In the genomic region with DNA sequence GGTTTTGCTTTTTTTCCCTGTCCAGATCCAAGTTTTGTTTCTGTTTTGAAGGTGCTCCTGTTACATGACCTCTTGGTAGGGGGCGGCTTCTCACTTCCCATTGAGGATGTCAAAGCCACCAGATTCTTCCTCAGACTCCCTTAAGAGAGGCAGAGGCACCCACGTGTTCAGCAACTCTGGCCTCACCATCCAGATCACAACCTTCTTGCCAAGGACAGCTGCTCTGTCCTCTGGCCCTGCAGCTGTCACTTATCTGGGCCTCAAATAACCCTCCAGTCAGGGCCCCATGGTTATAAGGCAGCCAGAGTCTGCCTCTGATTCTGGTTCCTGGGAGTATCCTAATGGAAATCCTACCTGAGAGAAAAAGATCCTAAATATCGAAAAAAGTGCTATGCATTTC, we compare ENCODE assay signal across 23 cellular contexts.
DNase-seq lines count a peak whose midpoint lies in the region; ATAC-seq and TF ChIP-seq lines count a peak whose summit lies in the region.
"Had no signal": no experiment of that assay in that cellular context is flagged by ENCODE, and none has a peak within 500 bp of the region (broad histone marks: within the 10 kb centered on the region; RNA-seq: fewer than 3 reads in every experiment).

No MANE protein-coding gene starts in this region.

- DNase-seq in MV-4-11 (lab: John Stamatoyannopoulos, UW): peak; percentile 40
- DNase-seq in WTC11 (ENCODE audit: low spot score): no peak
- DNase-seq in right cardiac atrium: peak in 1 of 3 donors; percentile 59
- peak; percentile 24 for DNase-seq in putamen (ENCODE audit: low spot score)
- no peak for DNase-seq in activated naive CD4-positive, alpha-beta T cell treated with anti-CD3 and anti-CD28 coated beads, Interleukin-2, amount 50 U/mL, for 72 hours (ENCODE audit: low spot score in 2 of 2)
- DNase-seq in COR-L47 (lab: John Stamatoyannopoulos, UW): no peak
- no peak for DNase-seq in NCI-H1048 (lab: John Stamatoyannopoulos, UW)
- DNase-seq: CD4-positive, alpha-beta T cell; DMS153; kidney glomerular epithelial cell; mesendoderm; naive B cell; NCI-H1436 treated with DMSO at 0.1 percent for 48 hours; NCI-H524; thyroid gland had no signal

- CTCF ChIA-PET in WTC11 (lab: Charles Lee): no interaction called here

- H3K4me1 Mint-ChIP-seq in WTC11: peaks cover 27% of the 10 kb centered on the region

- H3K27ac Mint-ChIP-seq in WTC11: 0 out of 2 replicates have a peak overlapping the region, but pooled peaks have one; percentile 35
- H3K27ac Mint-ChIP-seq in activated naive CD4-positive, alpha-beta T cell treated with anti-CD3 and anti-CD28 coated beads, Interleukin-2, amount 50 U/mL, for 72 hours: no peak overlapping the region
- H3K27ac Mint-ChIP-seq: activated naive CD8-positive, alpha-beta T cell; activated T-helper 1 cell treated with anti-CD3 and anti-CD28 coated beads, Interleukin-12 subunit alpha, Interleukin-12 subunit beta, Interleukin-2, Interleukin-4 antibody, amounts not matched to agents 30 ng/mL and 10 ng/mL and 1 ng/mL, durations not matched to agents 14 hours and 24 hours and 36 hours; CD4-positive, alpha-beta T cell; IgD-negative memory B cell; naive B cell; stimulated activated naive CD8-positive, alpha-beta T cell treated with anti-CD3 and anti-CD28 coated beads, Interleukin-15, Interleukin-2, amounts not matched to agents 100 ng/mL and 50 ng/mL, for 24 hours; T-helper 2 cell treated with Interferon-gamma antibody and Interleukin-4, amounts not matched to agents 5 μg/mL and 100 μg/mL, for 36 hours had no signal

- POLR2A ChIA-PET in WTC11 (lab: Charles Lee): no interaction called here

- no peak for ATAC-seq in WTC11
- peak; percentile 51 to 84 for ATAC-seq in right cardiac atrium
- no peak for ATAC-seq in activated naive CD4-positive, alpha-beta T cell treated with anti-CD3 and anti-CD28 coated beads, Interleukin-2, amount 50 U/mL, for 72 hours

- H3K4me3 ChIP-seq in right cardiac atrium (ENCODE audit: low read length): no peak overlapping the region
- H3K4me3 ChIP-seq: ascending aorta, dorsolateral prefrontal cortex, thyroid gland had no signal

- peaks cover 3% of the 10 kb centered on the region for H3K4me1 ChIP-seq in right cardiac atrium (ENCODE audit: control insufficient read depth, insufficient read depth, low read length)
- H3K4me1 ChIP-seq: ascending aorta had no signal

- WGBS in right cardiac atrium: 55% methylated on average over 3 of the region's 3 CpGs

- H3K9me3 Mint-ChIP-seq in WTC11: no peaks in the 10 kb centered on the region
- no peaks in the 10 kb centered on the region for H3K9me3 Mint-ChIP-seq in activated naive CD4-positive, alpha-beta T cell treated with anti-CD3 and anti-CD28 coated beads, Interleukin-2, amount 50 U/mL, for 72 hours
- H3K9me3 Mint-ChIP-seq: activated T-helper 1 cell treated with anti-CD3 and anti-CD28 coated beads, Interleukin-12 subunit alpha, Interleukin-12 subunit beta, Interleukin-2, Interleukin-4 antibody, amounts not matched to agents 30 ng/mL and 10 ng/mL and 1 ng/mL, durations not matched to agents 14 hours and 24 hours and 36 hours; CD4-positive, alpha-beta T cell; central memory CD8-positive, alpha-beta T cell; IgD-negative memory B cell; naive B cell; stimulated activated naive CD8-positive, alpha-beta T cell treated with anti-CD3 and anti-CD28 coated beads, Interleukin-15, Interleukin-2, amounts not matched to agents 100 ng/mL and 50 ng/mL, for 24 hours; T-helper 2 cell treated with Interferon-gamma antibody and Interleukin-4, amounts not matched to agents 5 μg/mL and 100 μg/mL, for 36 hours had no signal

- H3K4me3 Mint-ChIP-seq in WTC11: no peak overlapping the region
- H3K4me3 Mint-ChIP-seq: activated naive CD8-positive, alpha-beta T cell; activated T-helper 1 cell treated with anti-CD3 and anti-CD28 coated beads, Interleukin-12 subunit alpha, Interleukin-12 subunit beta, Interleukin-2, Interleukin-4 antibody, amounts not matched to agents 30 ng/mL and 10 ng/mL and 1 ng/mL, durations not matched to agents 14 hours and 24 hours and 36 hours; CD4-positive, alpha-beta T cell; central memory CD8-positive, alpha-beta T cell; IgD-negative memory B cell; stimulated activated naive CD8-positive, alpha-beta T cell treated with anti-CD3 and anti-CD28 coated beads, Interleukin-15, Interleukin-2, amounts not matched to agents 100 ng/mL and 50 ng/mL, for 24 hours; T-helper 2 cell treated with Interferon-gamma antibody and Interleukin-4, amounts not matched to agents 5 μg/mL and 100 μg/mL, for 36 hours had no signal

- H3K36me3 Mint-ChIP-seq in WTC11: no peaks in the 10 kb centered on the region
- H3K36me3 Mint-ChIP-seq in activated naive CD4-positive, alpha-beta T cell treated with anti-CD3 and anti-CD28 coated beads, Interleukin-2, amount 50 U/mL, for 72 hours: peaks cover 0 to 6% of the 10 kb centered on the region in 2 donors

- TF ChIP-seq CTCF in WTC11 (IDR thresholded peaks at IDR 0.05): no peak

- H3K9me3 ChIP-seq in right cardiac atrium (ENCODE audit: control insufficient read depth, low read length): no peaks in the 10 kb centered on the region
- H3K9me3 ChIP-seq: ascending aorta, thyroid gland had no signal

- no peak overlapping the region for H3K27ac ChIP-seq in right cardiac atrium (ENCODE audit: low read length)
- H3K27ac ChIP-seq: ascending aorta, dorsolateral prefrontal cortex, thyroid gland had no signal

- no peaks in the 10 kb centered on the region for H3K27me3 Mint-ChIP-seq in WTC11 (ENCODE audit: low read depth)
- H3K27me3 Mint-ChIP-seq: activated naive CD8-positive, alpha-beta T cell; CD4-positive, alpha-beta T cell; central memory CD8-positive, alpha-beta T cell; IgD-negative memory B cell; naive B cell; stimulated activated naive CD8-positive, alpha-beta T cell treated with anti-CD3 and anti-CD28 coated beads, Interleukin-15, Interleukin-2, amounts not matched to agents 100 ng/mL and 50 ng/mL, for 24 hours had no signal

- intact Hi-C loops in right cardiac atrium (cut with DNase I): no loop called here

- no peaks in the 10 kb centered on the region for H3K27me3 ChIP-seq in right cardiac atrium (ENCODE audit: control insufficient read depth, insufficient read depth)
- H3K27me3 ChIP-seq: ascending aorta, dorsolateral prefrontal cortex, thyroid gland had no signal

TF ChIP-seq in WTC11, 78 proteins besides CTCF, POLR2A, EP300 and RAD21 (continues in another document):
- no peak for TF ChIP-seq JAZF1 (CRISPR knock-in tag; IDR thresholded peaks at IDR 0.05)
- TF ChIP-seq ZNF396 (CRISPR knock-in tag; IDR thresholded peaks at IDR 0.05; ENCODE audit: borderline replicate concordance): no peak
- no peak for TF ChIP-seq SOX15 (CRISPR knock-in tag; IDR thresholded peaks at IDR 0.05)
- no peak for TF ChIP-seq ZBTB21 (CRISPR knock-in tag; IDR thresholded peaks at IDR 0.05; ENCODE audit: borderline replicate concordance)
- TF ChIP-seq, protein P1, sequence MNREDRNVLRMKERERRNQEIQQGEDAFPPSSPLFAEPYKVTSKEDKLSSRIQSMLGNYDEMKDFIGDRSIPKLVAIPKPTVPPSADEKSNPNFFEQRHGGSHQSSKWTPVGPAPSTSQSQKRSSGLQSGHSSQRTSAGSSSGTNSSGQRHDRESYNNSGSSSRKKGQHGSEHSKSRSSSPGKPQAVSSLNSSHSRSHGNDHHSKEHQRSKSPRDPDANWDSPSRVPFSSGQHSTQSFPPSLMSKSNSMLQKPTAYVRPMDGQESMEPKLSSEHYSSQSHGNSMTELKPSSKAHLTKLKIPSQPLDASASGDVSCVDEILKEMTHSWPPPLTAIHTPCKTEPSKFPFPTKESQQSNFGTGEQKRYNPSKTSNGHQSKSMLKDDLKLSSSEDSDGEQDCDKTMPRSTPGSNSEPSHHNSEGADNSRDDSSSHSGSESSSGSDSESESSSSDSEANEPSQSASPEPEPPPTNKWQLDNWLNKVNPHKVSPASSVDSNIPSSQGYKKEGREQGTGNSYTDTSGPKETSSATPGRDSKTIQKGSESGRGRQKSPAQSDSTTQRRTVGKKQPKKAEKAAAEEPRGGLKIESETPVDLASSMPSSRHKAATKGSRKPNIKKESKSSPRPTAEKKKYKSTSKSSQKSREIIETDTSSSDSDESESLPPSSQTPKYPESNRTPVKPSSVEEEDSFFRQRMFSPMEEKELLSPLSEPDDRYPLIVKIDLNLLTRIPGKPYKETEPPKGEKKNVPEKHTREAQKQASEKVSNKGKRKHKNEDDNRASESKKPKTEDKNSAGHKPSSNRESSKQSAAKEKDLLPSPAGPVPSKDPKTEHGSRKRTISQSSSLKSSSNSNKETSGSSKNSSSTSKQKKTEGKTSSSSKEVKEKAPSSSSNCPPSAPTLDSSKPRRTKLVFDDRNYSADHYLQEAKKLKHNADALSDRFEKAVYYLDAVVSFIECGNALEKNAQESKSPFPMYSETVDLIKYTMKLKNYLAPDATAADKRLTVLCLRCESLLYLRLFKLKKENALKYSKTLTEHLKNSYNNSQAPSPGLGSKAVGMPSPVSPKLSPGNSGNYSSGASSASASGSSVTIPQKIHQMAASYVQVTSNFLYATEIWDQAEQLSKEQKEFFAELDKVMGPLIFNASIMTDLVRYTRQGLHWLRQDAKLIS (CRISPR knock-in tag; IDR thresholded peaks at IDR 0.05; ENCODE audit: borderline replicate concordance): no peak

Comparison
In these comparisons a context has a peak if more than half of its experiments do, and no peak if none do; other contexts are left out.
1. DNase-seq: peak in MV-4-11 (single experiment) and putamen (single experiment); none in WTC11 (single experiment), activated naive CD4-positive, alpha-beta T cell treated with anti-CD3 and anti-CD28 coated beads, Interleukin-2, amount 50 U/mL, for 72 hours (0 of 2), COR-L47 (single experiment) and NCI-H1048 (single experiment).
2. ATAC-seq: peak in right cardiac atrium (2 of 2); none in WTC11 (single experiment) and activated naive CD4-positive, alpha-beta T cell treated with anti-CD3 and anti-CD28 coated beads, Interleukin-2, amount 50 U/mL, for 72 hours (0 of 2).